8 cellular contexts compared by ENCODE assay signal in the genomic region with DNA sequence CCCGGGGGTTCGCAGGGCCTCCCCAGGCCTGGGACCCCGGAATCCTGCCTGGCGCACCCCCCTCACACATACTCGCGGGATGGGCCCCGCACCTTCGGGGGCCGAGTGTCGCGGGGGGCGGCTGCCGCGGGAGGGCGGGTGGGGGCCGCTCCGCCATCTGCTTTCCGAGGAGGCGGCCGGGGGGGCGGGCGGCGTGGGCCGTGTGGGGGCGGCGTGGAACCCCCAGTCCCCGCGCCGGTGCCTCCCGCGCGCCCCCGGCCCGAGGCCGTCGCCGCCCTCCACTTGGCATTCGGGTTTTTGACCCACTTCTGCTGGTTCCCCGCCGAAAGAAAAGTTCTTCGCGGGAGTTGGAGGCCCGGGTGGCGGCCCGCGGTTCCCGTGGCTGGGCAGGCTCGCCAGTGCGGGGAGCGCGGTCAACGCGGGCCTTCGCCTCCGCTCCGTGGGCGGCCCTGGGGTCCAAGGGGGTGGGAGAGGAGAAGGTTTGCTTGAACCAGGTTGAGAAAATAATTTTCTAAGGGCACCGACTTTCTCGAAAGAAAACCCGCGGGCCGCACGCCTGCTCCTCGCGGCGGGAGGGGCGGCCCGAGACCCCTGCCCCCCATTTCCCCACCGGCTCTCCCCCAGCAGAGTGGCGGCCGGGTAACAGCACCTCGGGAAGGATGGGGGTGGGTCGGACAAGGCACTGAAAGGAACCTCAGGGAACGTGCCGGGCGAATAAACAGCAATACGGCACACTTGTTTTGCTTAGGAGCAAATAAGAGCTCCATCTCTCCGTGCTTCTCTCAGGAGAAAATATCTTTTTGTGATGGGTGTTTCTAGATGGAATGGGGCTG. TPM values are rescaled to one million over a fixed set of nuclear protein-coding genes. Genes with fewer than 3 reads are reported as not detected.
A peak's percentile ranks its signal among the peaks of the same experiment; 100 is the strongest.
DNase-seq lines count a peak whose midpoint lies in the region; ATAC-seq and TF ChIP-seq lines count a peak whose summit lies in the region.

No MANE protein-coding gene starts in this region.

- H3K4me3 Mint-ChIP-seq in chondrocyte (ENCODE audit: unreplicated experiment): peak overlapping the region; percentile 74

- H3K27me3 Mint-ChIP-seq in chondrocyte (ENCODE audit: low read depth): no peaks in the 10 kb centered on the region

- H3K36me3 Mint-ChIP-seq in chondrocyte (ENCODE audit: low read depth): peaks cover 8% of the 10 kb centered on the region

- H3K4me1 ChIP-seq in muscle layer of duodenum (ENCODE audit: control insufficient read depth in 1 of 2, insufficient read depth in 2 of 2, low read length in 2 of 2): peaks cover 4 to 21% of the 10 kb centered on the region in 2 donors

- TF ChIP-seq CTCF in LNCaP clone FGC (IDR thresholded peaks at IDR 0.05; ENCODE audit: control insufficient read depth, extremely low read depth, insufficient read depth) (no peak), chondrocyte (IDR thresholded peaks at IDR 0.05) (no peak)

- no peaks in the 10 kb centered on the region for H3K9me3 ChIP-seq in muscle layer of duodenum (ENCODE audit: control insufficient read depth in 1 of 2, low read length in 2 of 2)

- no peaks in the 10 kb centered on the region for H3K27me3 ChIP-seq in muscle layer of duodenum (ENCODE audit: low read depth, low read length)

- ATAC-seq in HG03565 (IDR thresholded peaks at IDR 0.05; ENCODE audit: unreplicated experiment) (no peak), HG02970 (IDR thresholded peaks at IDR 0.05; ENCODE audit: low FRiP score, unreplicated experiment) (no peak)

- H3K9me3 Mint-ChIP-seq in chondrocyte (ENCODE audit: low read depth): no peaks in the 10 kb centered on the region

- H3K27ac Mint-ChIP-seq in chondrocyte (ENCODE audit: unreplicated experiment): peak overlapping the region; percentile 86

- DNase-seq in AG20443 (ENCODE audit: low spot score) (peak; percentile 30), LNCaP clone FGC (ENCODE audit: low read depth) (no peak), chondrocyte (ENCODE audit: low spot score) (no peak), hippocampal formation (lab: John Stamatoyannopoulos, UW) (no peak), NCI-H1417 treated with DMSO at 0.1 percent for 48 hours (lab: John Stamatoyannopoulos, UW) (no peak)

- H3K27ac ChIP-seq in muscle layer of duodenum (ENCODE audit: low read length): no peak overlapping the region

- H3K4me3 ChIP-seq in LNCaP clone FGC (ENCODE audit: low read depth, low read length) (peak overlapping the region; percentile 64), muscle layer of duodenum (ENCODE audit: low read depth in 1 of 2, low read length in 2 of 2) (peak overlapping the region; percentile 50 to 87)

- H3K4me1 Mint-ChIP-seq in chondrocyte (ENCODE audit: low read depth): peaks cover 31% of the 10 kb centered on the region

- H3K36me3 ChIP-seq in muscle layer of duodenum (ENCODE audit: control insufficient read depth in 1 of 2, insufficient read depth in 2 of 2, low read length in 2 of 2): peaks cover 7 to 8% of the 10 kb centered on the region in 2 donors

RNA-seq across cellular contexts. Expression of a gene that starts 1.6 kb away (rescaled TPM):
- total RNA-seq in chondrocyte: 22.2 to 25.6 TPM (median 23.9 TPM) in 3 replicates

RNA-seq across cellular contexts. Expression of a gene that starts 9.5 kb away (rescaled TPM):
- 12.9 to 18.2 TPM (median 14.7 TPM) in 3 replicates for total RNA-seq in chondrocyte

RNA-seq across cellular contexts. Expression of a gene that starts 12.5 kb away (rescaled TPM):
- total RNA-seq in chondrocyte: 34.3 to 39.6 TPM (median 38.3 TPM) in 3 replicates

RNA-seq across cellular contexts. Expression of a gene that starts 35.4 kb away (rescaled TPM):
- 19.9 to 27.4 TPM (median 23.7 TPM) in 3 replicates for total RNA-seq in chondrocyte
